In the genomic region with DNA sequence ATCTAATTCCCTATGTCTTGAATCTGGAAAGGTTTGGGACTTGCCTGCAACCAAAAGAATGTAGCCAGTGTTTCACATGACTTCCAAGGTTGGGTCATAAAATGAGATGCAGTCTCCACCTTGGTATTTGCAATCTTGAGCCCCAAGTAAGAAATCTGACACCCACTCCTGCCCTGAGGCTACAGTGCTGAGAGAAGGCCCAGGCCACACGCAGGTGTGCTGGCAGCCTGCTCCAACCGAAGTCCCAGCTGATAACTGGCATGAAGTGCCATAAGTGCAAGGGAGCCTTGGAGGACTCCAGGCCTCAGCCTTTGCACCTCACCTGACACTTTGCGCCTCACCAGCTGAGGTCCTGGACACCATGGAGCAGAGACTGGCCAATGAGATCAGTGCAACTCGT, we compare ENCODE assay signal across 1 cellular context.
TF ChIP-seq lines count a peak whose summit lies in the region.

No MANE protein-coding gene starts in this region.

TF ChIP-seq in H1, 55 proteins besides CTCF, POLR2A, EP300 and RAD21 (continued from another document):
- no peak for TF ChIP-seq SAP30 (IDR thresholded peaks at IDR 0.05; ENCODE audit: insufficient read depth, insufficient replicate concordance, low read length)
- TF ChIP-seq ASH2L (IDR thresholded peaks at IDR 0.05; ENCODE audit: low read length), result no peak
- TF ChIP-seq HDAC6 (IDR thresholded peaks at IDR 0.05; ENCODE audit: low read depth, low read length), result no peak
- TF ChIP-seq CBX5 (IDR thresholded peaks at IDR 0.05; ENCODE audit: low read depth, low read length), result no peak
